In the genomic region with DNA sequence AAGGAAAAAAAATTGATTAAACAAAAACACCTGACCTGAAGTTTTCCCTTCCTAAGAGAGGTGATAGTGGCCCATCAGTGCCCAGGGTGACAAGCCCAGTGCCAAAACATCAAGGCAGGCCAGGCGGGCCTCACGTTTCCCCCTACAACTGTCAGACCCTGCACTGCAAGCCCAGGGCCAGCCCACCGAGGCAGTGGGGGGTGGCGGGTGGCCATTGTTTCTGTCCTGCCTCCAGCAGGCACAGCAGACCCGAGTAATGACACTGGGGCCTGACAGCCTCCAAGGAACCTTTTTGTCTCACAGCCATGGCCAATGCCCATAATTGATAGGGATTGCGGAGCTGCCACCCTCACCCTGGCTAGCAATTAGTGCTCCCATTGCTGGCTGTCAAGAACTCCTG, we compare ENCODE assay signal across 23 cellular contexts.
"Had no signal": no experiment of that assay in that cellular context is flagged by ENCODE, and none has a peak within 500 bp of the region (broad histone marks: within the 10 kb centered on the region; RNA-seq: fewer than 3 reads in every experiment).

No MANE protein-coding gene starts in this region.

- H3K36me3 ChIP-seq: SJCRH30 had no signal

- H3K27me3 ChIP-seq: SJCRH30 had no signal

- H3K9me3 ChIP-seq: SJCRH30 had no signal

- H3K4me3 ChIP-seq: K562, SJCRH30 had no signal

- H3K4me2 ChIP-seq: KMS-11 had no signal

- ATAC-seq: K562, Panc1, PC-3, SK-N-SH treated with all-trans-retinoic acid at 6 μM for 48 hours had no signal

- H3K9ac ChIP-seq: KMS-11 had no signal

- H3K27ac ChIP-seq: HL-60, KMS-11, RWPE1, SJCRH30 had no signal

- DNase-seq: MV-4-11; NCI-H1048; NCI-H1436; NCI-H187; NCI-H2029; NCI-H2081 treated with DMSO at 0.1 percent for 48 hours; NCI-H2171; NCI-H226; NCI-H446; NCI-H510A; NCI-H524 treated with DMSO at 0.1 percent for 48 hours; NCI-H69; NCI-H774; NK-92 treated with Interleukin-12 subunit alpha and Interleukin-12 subunit beta, amount 100 ng/mL, for 24 hours; PC-3; SHP77 treated with DMSO at 0.1 percent for 48 hours; SJCRH30 had no signal
